ENCODE assay signal across 11 cellular contexts in genomic region chr11:86247608-86248007, GRCh38. TPM values are rescaled to one million over a fixed set of nuclear protein-coding genes. Genes with fewer than 3 reads are reported as not detected.
DNase-seq lines count a peak whose midpoint lies in the region; ATAC-seq and TF ChIP-seq lines count a peak whose summit lies in the region.
"Had no signal": no experiment of that assay in that cellular context is flagged by ENCODE, and none has a peak within 500 bp of the region (broad histone marks: within the 10 kb centered on the region; RNA-seq: fewer than 3 reads in every experiment).

No MANE protein-coding gene starts in this region.

- DNase-seq in DMS 273 (lab: John Stamatoyannopoulos, UW; ENCODE audit: unreplicated experiment) (peak; percentile 60), DMS 273 treated with DMSO at 0.1 percent for 48 hours (lab: John Stamatoyannopoulos, UW) (no peak), HFFc6 (no peak), T-helper 17 cell (no peak), mesothelial cell of epicardium (ENCODE audit: low spot score in 2 of 2, unreplicated experiment in 2 of 2) (no peak), NCI-H146 treated with DMSO at 0.1 percent for 48 hours (lab: John Stamatoyannopoulos, UW; ENCODE audit: unreplicated experiment) (no peak), NCI-H1417 treated with DMSO at 0.1 percent for 48 hours (lab: John Stamatoyannopoulos, UW) (no peak)
- no peak for DNase-seq in activated CD8-positive, alpha-beta memory T cell treated with anti-CD3 and anti-CD28 coated beads, Interleukin-2, amount 50 U/mL, for 48 hours
- DNase-seq: NCI-H1092, stomach, WERI-Rb-1 had no signal

- H3K9me3 Mint-ChIP-seq in HFFc6 (no peaks in the 10 kb centered on the region), mesothelial cell of epicardium (no peaks in the 10 kb centered on the region)

- no peak for ATAC-seq in T-helper 17 cell

- no peak for TF ChIP-seq CTCF in HFFc6 (IDR thresholded peaks at IDR 0.05)
- TF ChIP-seq CTCF in mesothelial cell of epicardium (IDR thresholded peaks at IDR 0.05; ENCODE audit: unreplicated experiment) = no peak

- H3K36me3 Mint-ChIP-seq in HFFc6 (ENCODE audit: low read depth) (no peaks in the 10 kb centered on the region), T-helper 17 cell (ENCODE audit: low read depth) (peaks cover 2% of the 10 kb centered on the region), mesothelial cell of epicardium (peaks cover 2% of the 10 kb centered on the region)

- no peak overlapping the region; the same call in 1 of the 2 replicates for H3K27ac Mint-ChIP-seq in HFFc6
- H3K27ac Mint-ChIP-seq in T-helper 17 cell = peak overlapping the region; percentile 81
- no peak overlapping the region for H3K27ac Mint-ChIP-seq in mesothelial cell of epicardium

- H3K27me3 Mint-ChIP-seq in HFFc6 (ENCODE audit: insufficient read depth) = no peaks in the 10 kb centered on the region
- no peaks in the 10 kb centered on the region for H3K27me3 Mint-ChIP-seq in T-helper 17 cell
- H3K27me3 Mint-ChIP-seq in mesothelial cell of epicardium (ENCODE audit: low read depth) = peaks cover under 1% of the 10 kb centered on the region

- H3K9me3 ChIP-seq in T-helper 17 cell (ENCODE audit: control insufficient read depth, low read length, poor library complexity, severe bottlenecking) = no peaks in the 10 kb centered on the region
- H3K9me3 ChIP-seq: stomach had no signal

- H3K4me1 Mint-ChIP-seq in HFFc6 (ENCODE audit: low read depth) = peaks cover 55% of the 10 kb centered on the region
- peaks cover 30% of the 10 kb centered on the region for H3K4me1 Mint-ChIP-seq in T-helper 17 cell
- peaks cover 46% of the 10 kb centered on the region for H3K4me1 Mint-ChIP-seq in mesothelial cell of epicardium

- peak overlapping the region; percentile 30; the same call in 1 of the 2 replicates for H3K4me3 Mint-ChIP-seq in HFFc6
- H3K4me3 Mint-ChIP-seq in T-helper 17 cell = no peak overlapping the region
- H3K4me3 Mint-ChIP-seq in mesothelial cell of epicardium = peak overlapping the region; percentile 25

RNA-seq across cellular contexts. Expression of gene EED, which starts 3.1 kb away (rescaled TPM):
- total RNA-seq in HFFc6 (2021; fragmentation: NEBNext Ultra II Directional; extraction: Animal tissue kit (Norgen Biotek cat#: 25700)) = 10 to 100 TPM; 14.6 to 19.8 (median 17.1) TPM
- 10 to 100 TPM; 48.7 to 50.7 TPM for total RNA-seq in T-helper 17 cell
- 30.5 to 32.4 TPM (median 30.6 TPM) in 3 replicates for total RNA-seq in mesothelial cell of epicardium

RNA-seq across cellular contexts. Expression of gene HIKESHI, which starts 54.4 kb away (rescaled TPM):
- total RNA-seq in HFFc6 (2021; fragmentation: NEBNext Ultra II Directional; extraction: Animal tissue kit (Norgen Biotek cat#: 25700)) = 10 to 100 TPM; 38.9 to 51.7 (median 41.9) TPM
- total RNA-seq in T-helper 17 cell (10 to 100 TPM; 17.7 to 23.9 TPM), mesothelial cell of epicardium (38.0 to 43.4 TPM (median 39.5 TPM) in 3 replicates)
